Comparison of ENCODE assay signal across 8 cellular contexts in the genomic region with DNA sequence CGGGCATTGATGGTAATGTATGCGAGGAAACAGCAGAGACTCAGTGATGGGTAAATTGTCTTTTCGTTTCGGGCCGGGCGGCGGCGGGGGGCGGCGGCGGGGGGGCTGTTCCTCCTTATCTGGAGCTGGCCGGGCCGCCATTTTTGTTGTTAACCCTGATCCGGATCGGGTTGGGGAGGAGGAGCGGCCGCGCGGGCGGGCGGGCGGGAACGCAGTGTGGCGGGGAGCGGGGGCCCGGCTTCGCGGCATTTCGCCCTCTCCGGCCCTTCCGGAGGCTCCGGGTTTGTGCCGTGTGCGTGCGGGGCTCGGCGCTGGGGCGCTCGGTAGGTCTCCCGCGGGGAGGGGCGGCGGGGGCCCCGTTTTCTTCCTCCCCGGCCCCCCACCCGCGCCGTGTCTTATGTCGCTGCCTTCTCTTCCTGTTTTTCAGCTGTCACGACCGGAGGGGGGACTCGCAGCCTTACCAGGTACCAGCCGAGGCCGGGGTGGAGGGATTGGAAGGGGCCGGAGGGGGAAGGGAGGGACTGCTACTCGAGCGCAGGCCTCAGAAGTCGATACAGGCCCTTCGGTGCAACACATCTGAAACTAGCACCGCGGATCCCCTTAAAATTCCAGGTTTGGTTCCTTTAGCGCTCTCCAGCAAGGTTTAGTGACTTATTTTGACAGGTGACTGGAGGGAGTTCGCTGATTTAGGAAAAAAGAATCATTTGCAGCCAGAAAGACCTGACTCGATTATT. TPM values are rescaled to one million over a fixed set of nuclear protein-coding genes. Genes with fewer than 3 reads are reported as not detected.
A peak's percentile ranks its signal among the peaks of the same experiment; 100 is the strongest.
DNase-seq lines count a peak whose midpoint lies in the region; ATAC-seq and TF ChIP-seq lines count a peak whose summit lies in the region.

No MANE protein-coding gene starts in this region.

- TF ChIP-seq CTCF in CD14-positive monocyte (IDR thresholded peaks at IDR 0.05): no peak
- TF ChIP-seq CTCF in choroid plexus epithelial cell (conservative IDR thresholded peaks at IDR 0.05; ENCODE audit: low read depth, low read length): no peak

- H3K36me3 Mint-ChIP-seq in CD14-positive monocyte: peaks cover 50 to 52% of the 10 kb centered on the region in 2 donors

- H3K4me3 Mint-ChIP-seq in CD14-positive monocyte: peak overlapping the region; percentile 91 to 96

- H3K9me3 Mint-ChIP-seq in CD14-positive monocyte: peaks cover 0 to 2% (median 0%) of the 10 kb centered on the region in 7 donors

- H3K4me3 ChIP-seq in choroid plexus epithelial cell (ENCODE audit: low read depth, low read length): peak overlapping the region; percentile 96

- DNase-seq in CD14-positive monocyte (ENCODE audit: low spot score) (peak; percentile 64), Kasumi-1 (lab: John Stamatoyannopoulos, UW) (peak; percentile 29 to 52), choroid plexus epithelial cell (ENCODE audit: low read depth) (peak; percentile 60), left colon (peak; percentile 73 to 86), cerebellar nuclear complex (lab: John Stamatoyannopoulos, UW) (no peak)
- DNase-seq in activated CD4-positive, alpha-beta T cell treated with anti-CD3 and anti-CD28 coated beads for 4 hours: peak; percentile 64 to 69
- DNase-seq in stimulated activated CD4-positive, alpha-beta T cell treated with anti-CD3 and anti-CD28 coated beads, Interleukin-1b, Interleukin-23, amount 100 ng/mL, for 24 hours (ENCODE audit: low read depth in 4 of 4, low spot score in 1 of 4): peak; percentile 36 to 47 (median 46)

- H3K4me1 Mint-ChIP-seq in CD14-positive monocyte: peaks cover 50% of the 10 kb centered on the region

- H3K27me3 Mint-ChIP-seq in CD14-positive monocyte (ENCODE audit: low read depth in 3 of 3): no peaks in the 10 kb centered on the region

- ATAC-seq in GM21515 (IDR thresholded peaks at IDR 0.05; ENCODE audit: unreplicated experiment) (peak; percentile 18), left colon (peak; percentile 44)

- intact Hi-C loops in CD14-positive monocyte (cut with micrococcal nuclease): loop anchor here in 1 of 2 donors (5.0 to 10.0 kb wide), 3 partner anchors 41 to 101 kb away; no protein-coding TSS in a partner anchor
- intact Hi-C loops in left colon (cut with DNase I, micrococcal nuclease): no loop called here

- H3K27ac Mint-ChIP-seq in CD14-positive monocyte: peak overlapping the region; percentile 64 to 99 (median 96)

RNA-seq across cellular contexts. Expression of gene WAC, which starts 0.8 kb away (rescaled TPM):
- 10 to 100 TPM; 46.7 to 67.9 TPM for polyA plus RNA-seq in CD14-positive monocyte
- total RNA-seq in left colon: 100 to 1,000 TPM in 1 of 2 donors, 10 to 100 TPM in 1; 96.9 to 112 TPM

Comparison
In these comparisons a context has a peak if more than half of its experiments do, and no peak if none do; other contexts are left out.
1. DNase-seq: peak in CD14-positive monocyte (single experiment), Kasumi-1 (2 of 2), activated CD4-positive, alpha-beta T cell treated with anti-CD3 and anti-CD28 coated beads for 4 hours (2 of 2), choroid plexus epithelial cell (single experiment), left colon (2 of 2) and stimulated activated CD4-positive, alpha-beta T cell treated with anti-CD3 and anti-CD28 coated beads, Interleukin-1b, Interleukin-23, amount 100 ng/mL, for 24 hours (4 of 4); none in cerebellar nuclear complex (0 of 2).